10 cellular contexts compared by ENCODE assay signal in genomic region chr10:71621783-71622526, GRCh38.
DNase-seq lines count a peak whose midpoint lies in the region; ATAC-seq and TF ChIP-seq lines count a peak whose summit lies in the region.
"Had no signal": no experiment of that assay in that cellular context is flagged by ENCODE, and none has a peak within 500 bp of the region (broad histone marks: within the 10 kb centered on the region; RNA-seq: fewer than 3 reads in every experiment).

No MANE protein-coding gene starts in this region.

- no peak overlapping the region for H3K4me3 Mint-ChIP-seq in Calu3 (ENCODE audit: low read depth, unreplicated experiment)

- no peak for TF ChIP-seq CTCF in Calu3 (IDR thresholded peaks at IDR 0.05; ENCODE audit: unreplicated experiment)
- TF ChIP-seq CTCF in fibroblast of villous mesenchyme (IDR thresholded peaks at IDR 0.05; ENCODE audit: insufficient read depth, low read depth, low read length) = no peak

- no peaks in the 10 kb centered on the region for H3K4me1 ChIP-seq in effector memory CD4-positive, alpha-beta T cell (ENCODE audit: control insufficient read depth, insufficient read depth, low read length, poor library complexity, severe bottlenecking)

- no peaks in the 10 kb centered on the region for H3K9me3 Mint-ChIP-seq in Calu3 (ENCODE audit: low read depth, unreplicated experiment)

- H3K27ac Mint-ChIP-seq in Calu3 (ENCODE audit: unreplicated experiment) = no peak overlapping the region

- no peak overlapping the region for H3K27ac ChIP-seq in effector memory CD4-positive, alpha-beta T cell (ENCODE audit: insufficient read depth, low read length, poor library complexity, severe bottlenecking)

- H3K27me3 Mint-ChIP-seq in Calu3 (ENCODE audit: unreplicated experiment) = peaks cover 19% of the 10 kb centered on the region

- no peaks in the 10 kb centered on the region for H3K27me3 ChIP-seq in effector memory CD4-positive, alpha-beta T cell (replicated peaks; ENCODE audit: control insufficient read depth, insufficient read depth, low read length, poor library complexity, severe bottlenecking)
- H3K27me3 ChIP-seq: stomach had no signal

- no peaks in the 10 kb centered on the region for H3K9me3 ChIP-seq in effector memory CD4-positive, alpha-beta T cell (ENCODE audit: control insufficient read depth, low read length)
- H3K9me3 ChIP-seq: stomach had no signal

- intact Hi-C loops in Calu3 (cut with micrococcal nuclease; ENCODE audit: unreplicated experiment) = no loop called here
- intact Hi-C loops in sciatic nerve (cut with DNase I) = no loop called here

- no peaks in the 10 kb centered on the region for H3K36me3 Mint-ChIP-seq in Calu3 (ENCODE audit: insufficient read depth, unreplicated experiment)

- H3K4me1 Mint-ChIP-seq in Calu3 (ENCODE audit: low read depth, unreplicated experiment) = peaks cover 21% of the 10 kb centered on the region

- peak; percentile 59 for TF ChIP-seq POLR2A in Raji (IDR thresholded peaks at IDR 0.05; ENCODE audit: insufficient read depth, low read depth, low read length)

- ATAC-seq in GM21423 (IDR thresholded peaks at IDR 0.05; ENCODE audit: unreplicated experiment) (no peak), sciatic nerve (no peak)

- H3K36me3 ChIP-seq in effector memory CD4-positive, alpha-beta T cell (ENCODE audit: control insufficient read depth, insufficient read depth, low read length) = no peaks in the 10 kb centered on the region
- H3K36me3 ChIP-seq: stomach had no signal

- no TSS peak for BruUV-seq in Calu3 (replicated peaks; lab: Mats Ljungman, UMichigan)

- no peak overlapping the region for H3K4me3 ChIP-seq in fibroblast of villous mesenchyme (ENCODE audit: low read depth, low read length)
- no peak overlapping the region for H3K4me3 ChIP-seq in effector memory CD4-positive, alpha-beta T cell (ENCODE audit: insufficient read depth, low read depth, low read length, poor library complexity, severe bottlenecking)
- H3K4me3 ChIP-seq: stomach had no signal

- CTCF ChIA-PET in Calu3 (lab: Charles Lee) = interaction anchor here (0.6 to 1.8 kb wide), 3 partner anchors 8 to 51 kb away, joined by 3 to 8 read pairs (median 3); no protein-coding TSS in a partner anchor

- DNase-seq in Calu3 (peak; percentile 61), fibroblast of villous mesenchyme (ENCODE audit: low read depth) (peak; percentile 29), occipital lobe (lab: John Stamatoyannopoulos, UW) (peak; percentile 60), sciatic nerve (ENCODE audit: low spot score) (no peak)
- DNase-seq in stimulated activated CD8-positive, alpha-beta memory T cell treated with anti-CD3 and anti-CD28 coated beads, Interleukin-4, amount 100 ng/mL, for 48 hours = no peak
- no peak for DNase-seq in effector memory CD4-positive, alpha-beta T cell
- DNase-seq: NCI-H446, stomach had no signal

Comparison
In these comparisons a context has a peak if more than half of its experiments do, and no peak if none do; other contexts are left out.
1. DNase-seq: peak in Calu3 (single experiment), fibroblast of villous mesenchyme (single experiment) and occipital lobe (single experiment); none in stimulated activated CD8-positive, alpha-beta memory T cell treated with anti-CD3 and anti-CD28 coated beads, Interleukin-4, amount 100 ng/mL, for 48 hours (single experiment), effector memory CD4-positive, alpha-beta T cell (0 of 3) and sciatic nerve (single experiment).